In genomic region chr1:157045251-157046218, GRCh38 we compare ENCODE assay signal across 8 cellular contexts. TPM values are rescaled to one million over a fixed set of nuclear protein-coding genes. Genes with fewer than 3 reads are reported as not detected.
DNase-seq lines count a peak whose midpoint lies in the region; ATAC-seq and TF ChIP-seq lines count a peak whose summit lies in the region.

ARHGEF11 (minus strand) TSS chr1:157045742; CDS start chr1:157044330, 1,412 bp downstream.

- DNase-seq in AG09309 (ENCODE audit: low read depth) (peak; percentile 35), NCI-H526 treated with DMSO at 0.1 percent for 48 hours (lab: John Stamatoyannopoulos, UW) (peak; percentile 91), esophagus muscularis mucosa (ENCODE audit: extremely low spot score) (peak; percentile 96), middle frontal gyrus (ENCODE audit: extremely low spot score, low spot score) (peak; percentile 87), superior temporal gyrus (ENCODE audit: extremely low spot score) (peak; percentile 86)
- DNase-seq in activated CD8-positive, alpha-beta memory T cell treated with anti-CD3 and anti-CD28 coated beads, Interleukin-2, amount 50 U/mL, for 4 hours, result peak; percentile 26

- no peak for TF ChIP-seq EP300 in esophagus muscularis mucosa (IDR thresholded peaks at IDR 0.05)

- peaks cover 33 to 53% (median 51%) of the 10 kb centered on the region in 4 donors for H3K4me1 ChIP-seq in esophagus muscularis mucosa

- no peaks in the 10 kb centered on the region for H3K36me3 ChIP-seq in esophagus muscularis mucosa

- no peaks in the 10 kb centered on the region for H3K27me3 ChIP-seq in esophagus muscularis mucosa

- no peaks in the 10 kb centered on the region for H3K9me3 ChIP-seq in esophagus muscularis mucosa

- peak; percentile 52 for ATAC-seq in GM18519 (IDR thresholded peaks at IDR 0.05; ENCODE audit: low FRiP score, unreplicated experiment)
- ATAC-seq in HG03439 (IDR thresholded peaks at IDR 0.05; ENCODE audit: unreplicated experiment), result peak; percentile 77

- no peak for TF ChIP-seq CTCF in AG09309 (IDR thresholded peaks at IDR 0.05; ENCODE audit: control insufficient read depth, insufficient read depth, low read depth, low read length, missing control alignments)
- TF ChIP-seq CTCF in esophagus muscularis mucosa (IDR thresholded peaks at IDR 0.05), result no peak

- no peak for TF ChIP-seq POLR2A in esophagus muscularis mucosa (IDR thresholded peaks at IDR 0.05; ENCODE audit: low read depth)

- WGBS in esophagus muscularis mucosa, result under 1% methylated on average over 20 of the region's 120 CpGs

- H3K27ac ChIP-seq in esophagus muscularis mucosa (replicated peaks in 1 of 4), result peak within 1 kb of the TSS; percentile 89 to 95 (median 92)

- intact Hi-C loops in esophagus muscularis mucosa (cut with DNase I), result no loop called here

- H3K4me3 ChIP-seq in AG09309 (ENCODE audit: control insufficient read depth, low read depth, low read length) (peak within 1 kb of the TSS; percentile 76), esophagus muscularis mucosa (peak within 1 kb of the TSS; percentile 68 to 90 (median 77))

RNA-seq across cellular contexts. Expression of gene ARHGEF11, which starts in this region (rescaled TPM):
- total RNA-seq in esophagus muscularis mucosa, result 10 to 100 TPM; 36.5 to 54.2 (median 41.2) TPM

Comparison
In these comparisons a context has a peak if more than half of its experiments do, and no peak if none do; other contexts are left out.
1. Peak in every context shown above with its lines: DNase-seq, ATAC-seq, H3K4me3 ChIP-seq and H3K27ac ChIP-seq.
2. DNase-seq: peak in every context shown above with its lines; median percentile 96 in esophagus muscularis mucosa; 91 in NCI-H526 treated with DMSO at 0.1 percent for 48 hours; 87 in middle frontal gyrus; 86 in superior temporal gyrus; 35 in AG09309; 26 in activated CD8-positive, alpha-beta memory T cell treated with anti-CD3 and anti-CD28 coated beads, Interleukin-2, amount 50 U/mL, for 4 hours.